In the genomic region with DNA sequence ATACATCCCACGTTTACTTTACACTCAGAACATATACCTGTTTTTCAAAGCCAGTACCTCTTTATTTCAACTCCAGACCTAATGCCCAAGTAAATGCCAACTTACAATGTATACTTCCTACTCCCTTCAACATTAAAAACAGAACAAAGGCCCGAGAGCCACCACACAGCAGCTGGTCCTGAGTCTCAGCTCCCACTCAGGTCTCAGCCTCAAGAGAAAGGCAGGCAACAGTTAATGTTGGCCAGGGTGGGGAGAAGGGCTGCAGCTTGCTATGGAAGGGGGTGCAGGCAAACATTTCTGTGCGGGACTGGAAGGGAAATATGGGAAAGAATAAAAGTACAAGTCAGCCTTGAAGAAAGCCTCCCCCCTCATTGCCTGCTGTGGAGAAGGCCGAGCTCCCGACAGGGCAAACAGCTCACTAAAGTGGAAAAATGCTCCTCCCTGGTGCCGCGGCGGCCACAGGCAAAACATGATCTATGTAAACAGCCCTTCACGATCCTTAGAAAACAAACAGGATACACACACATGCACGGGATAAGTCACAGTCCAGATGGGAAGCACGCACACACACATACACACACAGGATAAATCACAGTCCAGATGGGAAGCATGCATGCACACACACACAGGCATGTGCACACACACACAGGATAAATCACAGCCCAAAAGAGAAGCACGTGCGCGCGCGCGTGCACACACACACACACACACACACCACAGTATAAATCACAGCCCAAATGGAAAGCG, we compare ENCODE assay signal across 16 cellular contexts.
A peak's percentile ranks its signal among the peaks of the same experiment; 100 is the strongest.
DNase-seq lines count a peak whose midpoint lies in the region; ATAC-seq and TF ChIP-seq lines count a peak whose summit lies in the region.
"Had no signal": no experiment of that assay in that cellular context is flagged by ENCODE, and none has a peak within 500 bp of the region (broad histone marks: within the 10 kb centered on the region; RNA-seq: fewer than 3 reads in every experiment).

No MANE protein-coding gene starts in this region.

- no peaks in the 10 kb centered on the region for H3K36me3 ChIP-seq in endodermal cell (ENCODE audit: control insufficient read depth, insufficient read depth, low read length)

- peak overlapping the region; percentile 24 for H3K27ac ChIP-seq in endodermal cell (ENCODE audit: low read depth, low read length)

- H3K9me3 Mint-ChIP-seq in HFFc6 (no peaks in the 10 kb centered on the region), endodermal cell (no peaks in the 10 kb centered on the region), nephron (no peaks in the 10 kb centered on the region)
- H3K9me3 Mint-ChIP-seq in activated CD4-positive, alpha-beta memory T cell treated with anti-CD3 and anti-CD28 coated beads, Interleukin-2, amount 10 ng/mL, durations not matched to agents 7 days and 5 days, result no peaks in the 10 kb centered on the region

- DNase-seq in AG20443 (ENCODE audit: low spot score) (peak; percentile 34), HFFc6 (peak; percentile 9), endodermal cell (no peak), GDM1 (lab: John Stamatoyannopoulos, UW) (no peak), NCI-H526 treated with DMSO at 0.1 percent for 48 hours (lab: John Stamatoyannopoulos, UW) (no peak)
- DNase-seq in activated CD4-positive, alpha-beta memory T cell treated with anti-CD3 and anti-CD28 coated beads, Interleukin-2, amount 10 ng/mL, durations not matched to agents 7 days and 5 days, result no peak
- DNase-seq: activated effector memory CD4-positive, alpha-beta T cell treated with Interleukin-2 at 50 U/mL for 16 hours; CD4-positive, CD25-positive, alpha-beta regulatory T cell; hippocampal formation; mesendoderm; NCI-H524 treated with DMSO at 0.1 percent for 48 hours; stimulated activated CD4-positive, alpha-beta T cell treated with anti-CD3 and anti-CD28 coated beads, Interleukin-2, amount 100 ng/mL, for 24 hours; T1000 had no signal

- H3K4me3 Mint-ChIP-seq in HFFc6, result peak overlapping the region; percentile 35
- H3K4me3 Mint-ChIP-seq in endodermal cell, result no peak overlapping the region
- H3K4me3 Mint-ChIP-seq in nephron, result peak overlapping the region; percentile 3 to 21 (median 14)
- no peak overlapping the region for H3K4me3 Mint-ChIP-seq in activated CD4-positive, alpha-beta memory T cell treated with anti-CD3 and anti-CD28 coated beads, Interleukin-2, amount 10 ng/mL, durations not matched to agents 7 days and 5 days

- no peak for TF ChIP-seq CTCF in HFFc6 (IDR thresholded peaks at IDR 0.05)
- no peak for TF ChIP-seq CTCF in endodermal cell (conservative IDR thresholded peaks at IDR 0.05)
- TF ChIP-seq CTCF in nephron (IDR thresholded peaks at IDR 0.05; ENCODE audit: unreplicated experiment in 3 of 3), result no peak

- CTCF ChIA-PET in activated CD4-positive, alpha-beta memory T cell treated with anti-CD3 and anti-CD28 coated beads, Interleukin-2, amount 10 ng/mL, durations not matched to agents 7 days and 5 days (lab: Charles Lee), result interaction anchor here (1.4 kb wide), 1 partner anchor 26 kb away, joined by 3 read pairs; no protein-coding TSS in a partner anchor

- peaks cover 16% of the 10 kb centered on the region for H3K4me1 Mint-ChIP-seq in HFFc6 (ENCODE audit: low read depth)
- no peaks in the 10 kb centered on the region for H3K4me1 Mint-ChIP-seq in endodermal cell
- peaks cover 22% of the 10 kb centered on the region for H3K4me1 Mint-ChIP-seq in nephron
- peaks cover 17% of the 10 kb centered on the region for H3K4me1 Mint-ChIP-seq in activated CD4-positive, alpha-beta memory T cell treated with anti-CD3 and anti-CD28 coated beads, Interleukin-2, amount 10 ng/mL, durations not matched to agents 7 days and 5 days

- H3K27me3 Mint-ChIP-seq in HFFc6 (ENCODE audit: insufficient read depth), result peaks cover 17% of the 10 kb centered on the region
- H3K27me3 Mint-ChIP-seq in endodermal cell (ENCODE audit: insufficient read depth), result no peaks in the 10 kb centered on the region
- H3K27me3 Mint-ChIP-seq in nephron (ENCODE audit: low read depth), result no peaks in the 10 kb centered on the region
- H3K27me3 Mint-ChIP-seq in activated CD4-positive, alpha-beta memory T cell treated with anti-CD3 and anti-CD28 coated beads, Interleukin-2, amount 10 ng/mL, durations not matched to agents 7 days and 5 days, result peaks cover 42% of the 10 kb centered on the region
- H3K27me3 Mint-ChIP-seq: progenitor cell of endocrine pancreas had no signal

- no peaks in the 10 kb centered on the region for H3K27me3 ChIP-seq in endodermal cell (ENCODE audit: control insufficient read depth, insufficient read depth, low read length, poor library complexity, severe bottlenecking)

- no peak overlapping the region for H3K4me3 ChIP-seq in endodermal cell (ENCODE audit: low read length)

- no peaks in the 10 kb centered on the region for H3K9me3 ChIP-seq in endodermal cell (ENCODE audit: control insufficient read depth, low read length)

- no peak overlapping the region for H3K9ac ChIP-seq in endodermal cell (ENCODE audit: extremely low read depth, low read length, poor library complexity, severe bottlenecking)

- POLR2A ChIA-PET in activated CD4-positive, alpha-beta memory T cell treated with anti-CD3 and anti-CD28 coated beads, Interleukin-2, amount 10 ng/mL, durations not matched to agents 7 days and 5 days (lab: Charles Lee), result no interaction called here

- H3K36me3 Mint-ChIP-seq in HFFc6 (ENCODE audit: low read depth) (no peaks in the 10 kb centered on the region), endodermal cell (ENCODE audit: low read depth) (no peaks in the 10 kb centered on the region), nephron (ENCODE audit: low read depth) (peaks cover 5% of the 10 kb centered on the region)
- H3K36me3 Mint-ChIP-seq in activated CD4-positive, alpha-beta memory T cell treated with anti-CD3 and anti-CD28 coated beads, Interleukin-2, amount 10 ng/mL, durations not matched to agents 7 days and 5 days (ENCODE audit: low read depth), result no peaks in the 10 kb centered on the region
- H3K36me3 Mint-ChIP-seq: CD4-positive, CD25-positive, alpha-beta regulatory T cell had no signal

- H3K4me1 ChIP-seq in endodermal cell (ENCODE audit: control insufficient read depth, insufficient read depth, low read length), result no peaks in the 10 kb centered on the region

- H3K27ac Mint-ChIP-seq in HFFc6, result no peak overlapping the region
- H3K27ac Mint-ChIP-seq in endodermal cell, result no peak overlapping the region
- peak overlapping the region; percentile 57 to 93 (median 76) for H3K27ac Mint-ChIP-seq in nephron
- no peak overlapping the region for H3K27ac Mint-ChIP-seq in activated CD4-positive, alpha-beta memory T cell treated with anti-CD3 and anti-CD28 coated beads, Interleukin-2, amount 10 ng/mL, durations not matched to agents 7 days and 5 days

- ATAC-seq in GM19035 (IDR thresholded peaks at IDR 0.05; ENCODE audit: unreplicated experiment), result no peak

- whole genome bisulfite sequencing in endodermal cell (ENCODE audit: insufficient coverage in 1 of 2, insufficient read length in 1 of 2), 2 experiments, result 80 to 91% methylated on average over 4 to 18 of the region's 18 CpGs

Comparison
In these comparisons a context has a peak if more than half of its experiments do, and no peak if none do; other contexts are left out.
1. DNase-seq: peak in AG20443 (single experiment) and HFFc6 (single experiment); none in endodermal cell (single experiment), activated CD4-positive, alpha-beta memory T cell treated with anti-CD3 and anti-CD28 coated beads, Interleukin-2, amount 10 ng/mL, durations not matched to agents 7 days and 5 days (single experiment), GDM1 (single experiment) and NCI-H526 treated with DMSO at 0.1 percent for 48 hours (single experiment).
2. H3K27ac Mint-ChIP-seq: peak in nephron (3 of 3); none in HFFc6 (single experiment), endodermal cell (single experiment) and activated CD4-positive, alpha-beta memory T cell treated with anti-CD3 and anti-CD28 coated beads, Interleukin-2, amount 10 ng/mL, durations not matched to agents 7 days and 5 days (single experiment).
3. H3K4me3 Mint-ChIP-seq: peak in HFFc6 (single experiment) and nephron (3 of 3); none in endodermal cell (single experiment) and activated CD4-positive, alpha-beta memory T cell treated with anti-CD3 and anti-CD28 coated beads, Interleukin-2, amount 10 ng/mL, durations not matched to agents 7 days and 5 days (single experiment).